17 cellular contexts compared by ENCODE assay signal in the genomic region with DNA sequence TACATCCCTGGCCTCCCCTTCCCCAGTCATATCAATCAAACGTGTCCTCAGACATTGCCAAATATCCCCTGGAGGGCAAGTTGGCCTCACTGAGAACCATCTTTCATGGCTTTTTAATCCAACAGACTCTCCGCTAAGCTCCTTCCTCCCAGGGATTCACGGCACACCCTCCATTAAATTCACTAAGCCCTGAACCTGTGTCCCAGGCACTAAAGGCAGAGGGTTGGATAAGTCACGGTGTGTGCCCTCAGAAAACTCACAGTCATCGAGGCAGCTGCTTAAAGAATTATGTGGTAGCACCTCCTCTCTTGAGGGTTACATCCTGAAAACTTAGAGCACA.
"Had no signal": no experiment of that assay in that cellular context is flagged by ENCODE, and none has a peak within 500 bp of the region (broad histone marks: within the 10 kb centered on the region; RNA-seq: fewer than 3 reads in every experiment).

No MANE protein-coding gene starts in this region.

- H3K9ac ChIP-seq: SK-N-SH had no signal

- H3K9me3 ChIP-seq: MG63, SK-N-SH had no signal

- H3K36me3 ChIP-seq: MG63 had no signal

- DNase-seq: KBM-7, MG63, NCI-H1092 treated with DMSO at 0.1 percent for 48 hours, NCI-H1436, NCI-H187, NCI-H2029, NCI-H2171 treated with DMSO at 0.1 percent for 48 hours, NCI-H345, NCI-H446 treated with DMSO at 0.1 percent for 48 hours, NCI-H510A treated with DMSO at 0.1 percent for 48 hours, NCI-H526, Right ventricle myocardium superior, RPMI8226, SIG-M5, SK-N-SH, SW 1271 had no signal

- H3K4me3 ChIP-seq: MG63 had no signal

- H3K27me3 ChIP-seq: MG63 had no signal

- H3K4me2 ChIP-seq: SK-N-SH had no signal

- H3K27ac ChIP-seq: HL-60 had no signal
